1 cellular context compared by ENCODE assay signal in the genomic region with DNA sequence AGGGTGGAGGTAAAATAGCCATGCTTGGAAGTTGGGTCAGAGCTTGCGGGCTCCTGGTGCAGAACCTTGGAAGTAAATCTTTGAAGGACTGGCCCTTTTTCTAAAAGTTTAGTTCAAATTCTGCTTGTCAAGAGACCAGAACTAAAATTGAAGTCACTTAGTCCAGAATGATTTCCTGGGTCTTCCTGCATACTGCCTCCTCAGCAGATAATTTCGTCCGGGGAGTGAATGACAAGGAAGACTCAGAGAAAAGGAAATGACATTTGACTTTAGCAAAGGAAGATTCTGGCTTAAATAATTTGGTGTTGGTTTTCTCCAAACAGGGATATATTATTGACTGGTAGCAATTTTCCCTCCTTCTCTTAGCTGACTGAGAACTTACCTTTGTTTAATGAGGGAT.
TF ChIP-seq lines count a peak whose summit lies in the region.

No MANE protein-coding gene starts in this region.

TF ChIP-seq in GM12878, 131 proteins besides CTCF, POLR2A, EP300 and RAD21 (continued from another document):
- no peak for TF ChIP-seq USF2 (IDR thresholded peaks at IDR 0.05; ENCODE audit: borderline replicate concordance, low read depth, low read length)
- TF ChIP-seq CEBPB (IDR thresholded peaks at IDR 0.05; ENCODE audit: borderline replicate concordance in 1 of 2, low read depth in 2 of 2, low read length in 2 of 2) = no peak
- no peak for TF ChIP-seq MEF2A (IDR thresholded peaks at IDR 0.05; ENCODE audit: insufficient read depth, low read depth, low read length)
- TF ChIP-seq NFYA (IDR thresholded peaks at IDR 0.05; ENCODE audit: borderline replicate concordance, low read depth, low read length) = no peak
- no peak for TF ChIP-seq STAT1 (conservative IDR thresholded peaks at IDR 0.05)
- no peak for TF ChIP-seq YY1 (IDR thresholded peaks at IDR 0.05; ENCODE audit: low read depth, low read length)
